In genomic region chr11:88301478-88302140, GRCh38 we compare ENCODE assay signal across 8 cellular contexts. TPM values are rescaled to one million over a fixed set of nuclear protein-coding genes. Genes with fewer than 3 reads are reported as not detected.
A peak's percentile ranks its signal among the peaks of the same experiment; 100 is the strongest.
DNase-seq lines count a peak whose midpoint lies in the region; ATAC-seq and TF ChIP-seq lines count a peak whose summit lies in the region.

No MANE protein-coding gene starts in this region.

- DNase-seq in EH (ENCODE audit: low read depth), result peak; percentile 66
- peak; percentile 49 to 67 for DNase-seq in foreskin fibroblast
- DNase-seq in GOT3 (lab: John Stamatoyannopoulos, UW), result no peak
- DNase-seq in mesenteric fat pad (ENCODE audit: low spot score), result no peak
- no peak for DNase-seq in effector CD8-positive, alpha-beta T cell (lab: John Stamatoyannopoulos, UW)
- DNase-seq in GM03348 (ENCODE audit: low spot score), result no peak

- no peak overlapping the region for H3K4me3 ChIP-seq in foreskin fibroblast (ENCODE audit: low read depth in 1 of 2, low read length in 2 of 2)

- ATAC-seq in GM19438 (IDR thresholded peaks at IDR 0.05; ENCODE audit: low read depth, unreplicated experiment), result peak; percentile 54
- ATAC-seq in HG03175 (IDR thresholded peaks at IDR 0.05; ENCODE audit: unreplicated experiment), result peak; percentile 70

- no peak for TF ChIP-seq CTCF in foreskin fibroblast (IDR thresholded peaks at IDR 0.05; ENCODE audit: low read depth, low read length)

RNA-seq across cellular contexts. Expression of gene CTSC, which starts 35.9 kb away (rescaled TPM):
- total RNA-seq in mesenteric fat pad, result 265 TPM

Comparison
In these comparisons a context has a peak if more than half of its experiments do, and no peak if none do; other contexts are left out.
1. DNase-seq: peak in EH (single experiment) and foreskin fibroblast (2 of 2); none in GOT3 (single experiment), mesenteric fat pad (single experiment), effector CD8-positive, alpha-beta T cell (single experiment) and GM03348 (single experiment).